In genomic region chr20:13468166-13468565, GRCh38 we compare ENCODE assay signal across 27 cellular contexts.
DNase-seq lines count a peak whose midpoint lies in the region; ATAC-seq, FAIRE-seq and TF ChIP-seq lines count a peak whose summit lies in the region.
"Had no signal": no experiment of that assay in that cellular context is flagged by ENCODE, and none has a peak within 500 bp of the region (broad histone marks: within the 10 kb centered on the region; RNA-seq: fewer than 3 reads in every experiment).

No MANE protein-coding gene starts in this region.

- no peak overlapping the region for H3K4me2 ChIP-seq in A549
- H3K4me2 ChIP-seq: BLaER1 had no signal

- ATAC-seq in A549 = no peak
- ATAC-seq in T-helper 17 cell = no peak
- ATAC-seq in HG02938 (IDR thresholded peaks at IDR 0.05; ENCODE audit: unreplicated experiment) = no peak

- H3K4me3 Mint-ChIP-seq in T-helper 17 cell = peak overlapping the region; percentile 13
- H3K4me3 Mint-ChIP-seq in activated naive CD4-positive, alpha-beta T cell treated with anti-CD3 and anti-CD28 coated beads for 36 hours = no peak overlapping the region
- H3K4me3 Mint-ChIP-seq in osteocyte (ENCODE audit: unreplicated experiment) = no peak overlapping the region
- H3K4me3 Mint-ChIP-seq: CD14-positive monocyte; CD4-positive, alpha-beta memory T cell; CD4-positive, CD25-positive, alpha-beta regulatory T cell; CD8-positive, alpha-beta memory T cell had no signal

- CTCF ChIA-PET in A549 (lab: Yijun Ruan, JAX) = interaction anchor here (1.0 kb wide), 1 partner anchor 12 kb away, joined by 3 read pairs; no protein-coding TSS in a partner anchor
- CTCF ChIA-PET in activated naive CD4-positive, alpha-beta T cell treated with anti-CD3 and anti-CD28 coated beads for 36 hours (lab: Charles Lee) = interaction anchor here (1.7 kb wide), 1 partner anchor 78 kb away, joined by 4 read pairs; no protein-coding TSS in a partner anchor

- H3K4me1 ChIP-seq in A549 = 0 out of 3 replicates have a peak, but pooled peaks cover 3% of the 10 kb centered on the region
- H3K4me1 ChIP-seq: BLaER1 had no signal

- H3K27me3 Mint-ChIP-seq in T-helper 17 cell = no peaks in the 10 kb centered on the region
- H3K27me3 Mint-ChIP-seq in activated naive CD4-positive, alpha-beta T cell treated with anti-CD3 and anti-CD28 coated beads for 36 hours (ENCODE audit: low read depth) = no peaks in the 10 kb centered on the region
- no peaks in the 10 kb centered on the region for H3K27me3 Mint-ChIP-seq in osteocyte (ENCODE audit: unreplicated experiment)
- H3K27me3 Mint-ChIP-seq: CD4-positive, alpha-beta memory T cell; CD4-positive, CD25-positive, alpha-beta regulatory T cell; CD8-positive, alpha-beta memory T cell had no signal

- intact Hi-C loops in activated naive CD4-positive, alpha-beta T cell treated with anti-CD3 and anti-CD28 coated beads for 36 hours (cut with micrococcal nuclease) = no loop called here

- H3K4me3 ChIP-seq in A549 (no peak overlapping the region), retinal pigment epithelial cell (ENCODE audit: low read length) (no peak overlapping the region)
- H3K4me3 ChIP-seq: BLaER1 had no signal

- H3K36me3 Mint-ChIP-seq in T-helper 17 cell (ENCODE audit: low read depth) (no peaks in the 10 kb centered on the region), osteocyte (ENCODE audit: unreplicated experiment) (peaks cover 13% of the 10 kb centered on the region)
- peaks cover 22% of the 10 kb centered on the region for H3K36me3 Mint-ChIP-seq in activated naive CD4-positive, alpha-beta T cell treated with anti-CD3 and anti-CD28 coated beads for 36 hours (ENCODE audit: low read depth)

- H3K27ac ChIP-seq in A549 = no peak overlapping the region
- H3K27ac ChIP-seq: 22Rv1, BLaER1 had no signal

- TF ChIP-seq EP300 in A549 (IDR thresholded peaks at IDR 0.05) = no peak

- peak; percentile 49 for FAIRE-seq in A549 (lab: Jason Lieb, UNC)
- FAIRE-seq: G401.6, GM12891, GM19239 had no signal

- H3K4me1 Mint-ChIP-seq in T-helper 17 cell = no peaks in the 10 kb centered on the region
- H3K4me1 Mint-ChIP-seq in activated naive CD4-positive, alpha-beta T cell treated with anti-CD3 and anti-CD28 coated beads for 36 hours (ENCODE audit: low read depth) = no peaks in the 10 kb centered on the region
- peaks cover 4% of the 10 kb centered on the region for H3K4me1 Mint-ChIP-seq in osteocyte (ENCODE audit: unreplicated experiment)
- H3K4me1 Mint-ChIP-seq: CD14-positive monocyte; CD4-positive, CD25-positive, alpha-beta regulatory T cell; CD8-positive, alpha-beta memory T cell had no signal

- H3K27ac Mint-ChIP-seq in T-helper 17 cell = no peak overlapping the region
- H3K27ac Mint-ChIP-seq in activated naive CD4-positive, alpha-beta T cell treated with anti-CD3 and anti-CD28 coated beads for 36 hours = no peak overlapping the region
- no peak overlapping the region for H3K27ac Mint-ChIP-seq in osteocyte (ENCODE audit: unreplicated experiment)
- H3K27ac Mint-ChIP-seq: CD14-positive monocyte; CD4-positive, alpha-beta memory T cell; CD4-positive, CD25-positive, alpha-beta regulatory T cell had no signal

- H3K9me3 ChIP-seq in A549 (peaks cover 8% of the 10 kb centered on the region; the same call in 1 of the 3 replicates), T-helper 17 cell (ENCODE audit: control insufficient read depth, low read length, poor library complexity, severe bottlenecking) (no peaks in the 10 kb centered on the region)
- H3K9me3 ChIP-seq: BE2C, BLaER1 had no signal

- TF ChIP-seq POLR2A in A549 (IDR thresholded peaks at IDR 0.05; ENCODE audit: low read length) = no peak

- POLR2A ChIA-PET in A549 (lab: Yijun Ruan, JAX) = no interaction called here

- DNase-seq in A549 (ENCODE audit: low read depth in 1 of 2, low spot score in 1 of 2) (no peak), T-helper 17 cell (no peak), astrocyte of the hippocampus (ENCODE audit: low read depth, low spot score) (peak; percentile 29), retinal pigment epithelial cell (ENCODE audit: low read depth) (peak; percentile 35), osteocyte (ENCODE audit: extremely low spot score, unreplicated experiment) (no peak)
- no peak for DNase-seq in activated naive CD4-positive, alpha-beta T cell treated with anti-CD3 and anti-CD28 coated beads for 36 hours
- no peak for DNase-seq in activated CD8-positive, alpha-beta memory T cell treated with anti-CD3 and anti-CD28 coated beads, Interleukin-2, amount 50 U/mL, for 48 hours
- DNase-seq: ACHN; BE2C; C1 segment of cervical spinal cord; CD4-positive, alpha-beta memory T cell; CD4-positive, CD25-positive, alpha-beta regulatory T cell; CD8-positive, alpha-beta memory T cell; COR-L47; DMS 273 treated with DMSO at 0.1 percent for 48 hours; DMS153; DMS53; DMS79; DND-41; GF-D8 had no signal

- TF ChIP-seq RAD21 in A549 (conservative IDR thresholded peaks at IDR 0.05 in 1 of 2, IDR thresholded peaks at IDR 0.05 in 1 of 2) = no peak

- peaks cover 5% of the 10 kb centered on the region for H3K9me3 Mint-ChIP-seq in activated naive CD4-positive, alpha-beta T cell treated with anti-CD3 and anti-CD28 coated beads for 36 hours
- peaks cover 15% of the 10 kb centered on the region for H3K9me3 Mint-ChIP-seq in osteocyte (ENCODE audit: unreplicated experiment)

- no peak for TF ChIP-seq CTCF in A549 (IDR thresholded peaks at IDR 0.05)
- no peak for TF ChIP-seq CTCF in retinal pigment epithelial cell (conservative IDR thresholded peaks at IDR 0.05; ENCODE audit: low read depth, low read length)
- TF ChIP-seq CTCF in osteocyte (IDR thresholded peaks at IDR 0.05) = no peak

TF ChIP-seq in A549, 52 proteins besides CTCF, POLR2A, EP300 and RAD21:
- TF ChIP-seq ZSCAN20 (CRISPR knock-in tag; IDR thresholded peaks at IDR 0.05) (no peak), RARB (CRISPR knock-in tag; IDR thresholded peaks at IDR 0.05) (no peak), CBX2 (IDR thresholded peaks at IDR 0.05; ENCODE audit: borderline replicate concordance, low read depth) (no peak), HOXA7 (CRISPR knock-in tag; IDR thresholded peaks at IDR 0.05) (no peak), ZC3H11A (IDR thresholded peaks at IDR 0.05) (no peak)

Comparison
In these comparisons a context has a peak if more than half of its experiments do, and no peak if none do; other contexts are left out.
1. DNase-seq: peak in astrocyte of the hippocampus (single experiment) and retinal pigment epithelial cell (single experiment); none in A549 (0 of 2), T-helper 17 cell (0 of 3), activated naive CD4-positive, alpha-beta T cell treated with anti-CD3 and anti-CD28 coated beads for 36 hours (single experiment), activated CD8-positive, alpha-beta memory T cell treated with anti-CD3 and anti-CD28 coated beads, Interleukin-2, amount 50 U/mL, for 48 hours (single experiment) and osteocyte (single experiment).